ENCODE assay signal across 8 cellular contexts in genomic region chr7:134327896-134328295, GRCh38. TPM values are rescaled to one million over a fixed set of nuclear protein-coding genes. Genes with fewer than 3 reads are reported as not detected.
DNase-seq lines count a peak whose midpoint lies in the region; TF ChIP-seq lines count a peak whose summit lies in the region.

No MANE protein-coding gene starts in this region.

- no peaks in the 10 kb centered on the region for H3K9me3 ChIP-seq in neural cell (ENCODE audit: low read length)

- H3K9ac ChIP-seq in neural cell (ENCODE audit: low read length): no peak overlapping the region

- peak; percentile 57 for DNase-seq in NCI-H2171 treated with DMSO at 0.1 percent for 48 hours (lab: John Stamatoyannopoulos, UW)
- DNase-seq in NCI-H2171 (lab: John Stamatoyannopoulos, UW): no peak
- peak; percentile 24 for DNase-seq in HFFc6
- DNase-seq in NCI-H146 treated with DMSO at 0.1 percent for 48 hours (lab: John Stamatoyannopoulos, UW; ENCODE audit: unreplicated experiment): peak; percentile 4
- DNase-seq in activated CD4-positive, CD25-positive, alpha-beta regulatory T cell treated with anti-CD3 and anti-CD28 coated beads, Interleukin-2, amount 50 U/mL, for 16 hours (ENCODE audit: low read depth, low spot score): peak; percentile 1
- peak; percentile 40 for DNase-seq in effector CD4-positive, alpha-beta T cell
- DNase-seq in NCI-H510A (lab: John Stamatoyannopoulos, UW): no peak

- H2AFZ ChIP-seq in neural cell (ENCODE audit: low read depth, low read length): no peak overlapping the region

- no peak for TF ChIP-seq EP300 in neural cell (conservative IDR thresholded peaks at IDR 0.05; ENCODE audit: poor library complexity, severe bottlenecking)

- no peak overlapping the region for H3K4me2 ChIP-seq in neural cell (ENCODE audit: low read length)

- no peaks in the 10 kb centered on the region for H3K79me2 ChIP-seq in neural cell (replicated peaks; ENCODE audit: insufficient read depth, low read length)

- no peaks in the 10 kb centered on the region for H3K36me3 ChIP-seq in neural cell (ENCODE audit: insufficient read depth, low read length)

- H3K36me3 Mint-ChIP-seq in HFFc6 (ENCODE audit: low read depth): no peaks in the 10 kb centered on the region

- H3F3A ChIP-seq in neural cell (ENCODE audit: insufficient read depth, low read length, poor library complexity, severe bottlenecking): no peaks in the 10 kb centered on the region

- no peak overlapping the region for H3K27ac ChIP-seq in neural cell (ENCODE audit: low read length)

- TF ChIP-seq CTCF in HFFc6 (IDR thresholded peaks at IDR 0.05) (peak; percentile 69), neural cell (IDR thresholded peaks at IDR 0.05; ENCODE audit: poor library complexity, severe bottlenecking) (peak; percentile 43)

- H3K9me3 Mint-ChIP-seq in HFFc6: no peaks in the 10 kb centered on the region

- no peaks in the 10 kb centered on the region for H3K9me2 ChIP-seq in neural cell (ENCODE audit: insufficient read depth, low read length)

- H3K27me3 Mint-ChIP-seq in HFFc6 (ENCODE audit: insufficient read depth): peaks cover 23% of the 10 kb centered on the region

- TF ChIP-seq RAD21 in neural cell (conservative IDR thresholded peaks at IDR 0.05): peak; percentile 45

- no peak overlapping the region for H3K4me3 ChIP-seq in neural cell (ENCODE audit: low read length)

- H4K20me1 ChIP-seq in neural cell (ENCODE audit: insufficient read depth): no peaks in the 10 kb centered on the region

- no peak overlapping the region for H3K4me3 Mint-ChIP-seq in HFFc6

- no peaks in the 10 kb centered on the region for H3K27me3 ChIP-seq in neural cell (ENCODE audit: insufficient read depth, low read depth, low read length)

- no peak overlapping the region for H3K27ac Mint-ChIP-seq in HFFc6

- H3K4me1 Mint-ChIP-seq in HFFc6 (ENCODE audit: low read depth): no peaks in the 10 kb centered on the region

TF ChIP-seq in neural cell, 6 proteins besides CTCF, POLR2A, EP300 and RAD21:
- TF ChIP-seq MXI1 (conservative IDR thresholded peaks at IDR 0.05; ENCODE audit: poor library complexity, severe bottlenecking) (no peak), TAF1 (IDR thresholded peaks at IDR 0.05; ENCODE audit: low read depth) (no peak), SMC3 (conservative IDR thresholded peaks at IDR 0.05; ENCODE audit: poor library complexity) (peak; percentile 34), POLR2AphosphoS5 (IDR thresholded peaks at IDR 0.05) (no peak), REST (IDR thresholded peaks at IDR 0.05; ENCODE audit: borderline replicate concordance) (no peak)

RNA-seq across cellular contexts. Expression of gene SLC35B4, which starts 11.2 kb away (rescaled TPM):
- 10 to 100 TPM; 21.0 to 32.3 (median 29.4) TPM for total RNA-seq in HFFc6 (2021; fragmentation: NEBNext Ultra II Directional; extraction: Animal tissue kit (Norgen Biotek cat#: 25700))
- 27.3 and 30.1 TPM in 2 replicates for polyA plus RNA-seq in neural cell
- polyA minus RNA-seq in neural cell: 47.7 and 49.3 TPM in 2 replicates

Comparison
In these comparisons a context has a peak if more than half of its experiments do, and no peak if none do; other contexts are left out.
1. DNase-seq: peak in NCI-H2171 treated with DMSO at 0.1 percent for 48 hours (single experiment), HFFc6 (single experiment), NCI-H146 treated with DMSO at 0.1 percent for 48 hours (single experiment), activated CD4-positive, CD25-positive, alpha-beta regulatory T cell treated with anti-CD3 and anti-CD28 coated beads, Interleukin-2, amount 50 U/mL, for 16 hours (single experiment) and effector CD4-positive, alpha-beta T cell (single experiment); none in NCI-H2171 (single experiment) and NCI-H510A (single experiment).